In the genomic region with DNA sequence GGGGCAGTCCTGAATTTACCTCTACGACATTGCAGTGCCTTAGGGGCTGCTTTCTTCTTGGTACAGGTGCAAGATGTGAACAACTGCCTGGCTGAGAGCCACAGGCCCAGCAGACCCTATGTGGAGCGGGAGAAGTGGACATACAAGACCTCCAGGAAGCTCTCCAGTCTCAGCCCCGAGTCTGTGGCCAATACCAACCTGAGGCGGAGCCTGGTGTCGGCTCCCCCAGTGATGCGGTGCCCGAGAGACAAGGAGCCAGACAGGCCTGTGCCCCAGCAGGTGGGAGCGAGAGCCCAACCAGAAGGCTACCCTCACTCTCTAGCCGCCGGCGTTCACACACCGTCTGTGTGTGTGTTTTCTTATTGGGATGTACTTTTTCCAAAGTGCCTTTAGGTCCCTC, we compare ENCODE assay signal across 17 cellular contexts. TPM values are rescaled to one million over a fixed set of nuclear protein-coding genes. Genes with fewer than 3 reads are reported as not detected.
DNase-seq lines count a peak whose midpoint lies in the region; FAIRE-seq and TF ChIP-seq lines count a peak whose summit lies in the region.
"Had no signal": no experiment of that assay in that cellular context is flagged by ENCODE, and none has a peak within 500 bp of the region (broad histone marks: within the 10 kb centered on the region; RNA-seq: fewer than 3 reads in every experiment).

No MANE protein-coding gene starts in this region.

- H3K23ac ChIP-seq in H1 (ENCODE audit: insufficient read length) = no peak overlapping the region

- H3K79me1 ChIP-seq in H1 (ENCODE audit: low read depth, low read length) = no peaks in the 10 kb centered on the region

- no peak overlapping the region for H2BK5ac ChIP-seq in H1 (ENCODE audit: low read depth, low read length)

- no peak overlapping the region for H3K4ac ChIP-seq in H1 (replicated peaks; ENCODE audit: insufficient read length, low read depth, low read length)

- H4K91ac ChIP-seq in H1 (replicated peaks; ENCODE audit: insufficient read length, low read length) = no peak overlapping the region

- no peaks in the 10 kb centered on the region for H3K79me2 ChIP-seq in H1 (ENCODE audit: control insufficient read depth in 1 of 2, insufficient read depth in 2 of 2, low read length in 2 of 2)

- no peak overlapping the region for H3K14ac ChIP-seq in H1 (ENCODE audit: insufficient read length)

- no peaks in the 10 kb centered on the region for H3K4me1 ChIP-seq in H1 (replicated peaks in 1 of 4; ENCODE audit: control insufficient read depth in 3 of 4, insufficient read depth in 4 of 4, low read length in 3 of 4)

- no peak overlapping the region for H3K4me2 ChIP-seq in H1 (ENCODE audit: insufficient read depth in 1 of 2, low read depth in 2 of 2, low read length in 2 of 2)

- H3K56ac ChIP-seq in H1 (replicated peaks; ENCODE audit: insufficient read length, low read depth, low read length) = no peak overlapping the region

- CTCF ChIA-PET in H1 (lab: Charles Lee; ENCODE audit: partially characterized antibody) = interaction anchor here (1.0 to 2.1 kb wide), 2 partner anchors 16 to 17 kb away, joined by 3 to 6 read pairs; no protein-coding TSS in a partner anchor

- H3K36me3 ChIP-seq in H7 (replicated peaks; ENCODE audit: control insufficient read depth, insufficient read depth, low read length) (no peaks in the 10 kb centered on the region), H1 (ENCODE audit: control insufficient read depth in 2 of 4, insufficient read depth in 4 of 4, low read length in 3 of 4) (no peaks in the 10 kb centered on the region)

- H3K27ac ChIP-seq in H1 (ENCODE audit: low read depth, low read length) = no peak overlapping the region
- no peak overlapping the region for H3K27ac ChIP-seq in caudate nucleus (ENCODE audit: low read depth, low read length)

- no peak overlapping the region for H4K5ac ChIP-seq in H1 (ENCODE audit: insufficient read length, low read depth, low read length)

- peak overlapping the region; percentile 75; the same call in 1 of the 2 replicates for H4K8ac ChIP-seq in H1 (ENCODE audit: extremely low read depth, insufficient read depth, low read length)

- no peak overlapping the region for H2BK12ac ChIP-seq in H1 (ENCODE audit: low read depth, low read length)

- no peak for TF ChIP-seq RAD21 in H1 (IDR thresholded peaks at IDR 0.05 in 1 of 2, conservative IDR thresholded peaks at IDR 0.05 in 1 of 2; ENCODE audit: low read depth in 2 of 2, low read length in 2 of 2)

- no peak overlapping the region for H2BK15ac ChIP-seq in H1 (ENCODE audit: low read length)

- H2AK5ac ChIP-seq in H1 (ENCODE audit: low read depth, low read length) = no peak overlapping the region

- H3K27me3 ChIP-seq in H7 (ENCODE audit: control insufficient read depth, insufficient read depth, low read length) = no peaks in the 10 kb centered on the region
- H3K27me3 ChIP-seq in H1 (replicated peaks in 1 of 4; ENCODE audit: control insufficient read depth in 3 of 4, extremely low read depth in 1 of 4, insufficient read depth in 3 of 4, low read length in 3 of 4) = no peaks in the 10 kb centered on the region; a peak in 1 of 7 replicates

- no peak for TF ChIP-seq EP300 in H1 (IDR thresholded peaks at IDR 0.05; ENCODE audit: borderline replicate concordance in 1 of 2, low read depth in 2 of 2, low read length in 2 of 2)

- H3K9ac ChIP-seq in H1 (replicated peaks in 1 of 4; ENCODE audit: extremely low read depth in 1 of 4, low read depth in 3 of 4, low read length in 3 of 4) = no peak overlapping the region

- DNase-seq in H7 (peak; percentile 60), H1 (ENCODE audit: low read depth in 1 of 2, low spot score in 2 of 2) (peak in 1 of 2 experiments; percentile 41), mucosa of gallbladder (ENCODE audit: low spot score) (peak; percentile 7), ureter (ENCODE audit: low spot score) (peak; percentile 39), caudate nucleus (lab: John Stamatoyannopoulos, UW) (no peak), NCI-H1417 treated with DMSO at 0.1 percent for 48 hours (lab: John Stamatoyannopoulos, UW) (no peak), GM20000 (ENCODE audit: low spot score) (no peak)
- DNase-seq: ACHN, EL, KBM-7, MV-4-11, NCI-H1417, NCI-H2029, NCI-H2171 treated with DMSO at 0.1 percent for 48 hours, NCI-H446 treated with DMSO at 0.1 percent for 48 hours, NCI-H748 treated with DMSO at 0.1 percent for 48 hours, PC-3 had no signal

- no peak overlapping the region for H3K18ac ChIP-seq in H1 (ENCODE audit: extremely low read depth, low read length)

- H2BK20ac ChIP-seq in H1 (ENCODE audit: low read length) = no peak overlapping the region

- H2AFZ ChIP-seq in H1 (ENCODE audit: low read length) = no peak overlapping the region

- no peak for FAIRE-seq in H1 (lab: Jason Lieb, UNC)

- H3K9me3 ChIP-seq in H1 (ENCODE audit: insufficient read depth in 2 of 2, low read depth in 1 of 2, low read length in 1 of 2) = peaks cover 0 to 11% of the 10 kb centered on the region in 2 experiments; a peak in 3 of 4 replicates

- H2BK120ac ChIP-seq in H1 (replicated peaks; ENCODE audit: low read depth, low read length) = no peak overlapping the region

- H4K20me1 ChIP-seq in H1 (replicated peaks in 1 of 2; ENCODE audit: control insufficient read depth in 1 of 2, insufficient read depth in 2 of 2, low read length in 2 of 2) = no peaks in the 10 kb centered on the region

- TF ChIP-seq CTCF in H1 (IDR thresholded peaks at IDR 0.05; ENCODE audit: control extremely low read depth in 1 of 3, insufficient read depth in 1 of 3, low read depth in 1 of 3, low read length in 3 of 3) (no peak), GM20000 (IDR thresholded peaks at IDR 0.05; ENCODE audit: extremely low read depth, missing control alignments) (no peak)

- peaks cover 1% of the 10 kb centered on the region; the same call in 1 of the 2 replicates for H3K23me2 ChIP-seq in H1 (ENCODE audit: low read depth, low read length)

- WGBS in H1 (ENCODE audit: extremely low coverage in 1 of 2, insufficient coverage in 1 of 2, insufficient read length in 1 of 2, insufficient replicate concordance in 2 of 2, low coverage in 1 of 2, low lambda C conversion rate in 2 of 2, missing lambda C conversion rate in 1 of 2), 2 experiments = 88% methylated on average over 12 of the region's 12 CpGs; no CpG with 5 or more reads in 1 of the 2 experiments

- POLR2A ChIA-PET in H1 (lab: Charles Lee; ENCODE audit: partially characterized antibody) = no interaction called here

- no peak for TF ChIP-seq POLR2A in H1 (IDR thresholded peaks at IDR 0.05; ENCODE audit: control extremely low read depth in 1 of 2, low read depth in 2 of 2, low read length in 2 of 2)

- H3K4me3 ChIP-seq in H7 (ENCODE audit: insufficient read depth, low read depth, low read length) (no peak overlapping the region), H1 (ENCODE audit: extremely low read depth in 1 of 4, insufficient read depth in 2 of 4, low read depth in 3 of 4, low read length in 4 of 4) (no peak overlapping the region)

TF ChIP-seq in H1, 55 proteins besides CTCF, POLR2A, EP300 and RAD21:
- no peak for TF ChIP-seq CBX5 (IDR thresholded peaks at IDR 0.05; ENCODE audit: low read depth, low read length)
- TF ChIP-seq CHD1 (IDR thresholded peaks at IDR 0.05; ENCODE audit: low read depth, low read length) = no peak
- no peak for TF ChIP-seq SIN3A (conservative IDR thresholded peaks at IDR 0.05 in 1 of 2, IDR thresholded peaks at IDR 0.05 in 1 of 2; ENCODE audit: low read depth in 1 of 2, low read length in 2 of 2)
- TF ChIP-seq, protein P1, sequence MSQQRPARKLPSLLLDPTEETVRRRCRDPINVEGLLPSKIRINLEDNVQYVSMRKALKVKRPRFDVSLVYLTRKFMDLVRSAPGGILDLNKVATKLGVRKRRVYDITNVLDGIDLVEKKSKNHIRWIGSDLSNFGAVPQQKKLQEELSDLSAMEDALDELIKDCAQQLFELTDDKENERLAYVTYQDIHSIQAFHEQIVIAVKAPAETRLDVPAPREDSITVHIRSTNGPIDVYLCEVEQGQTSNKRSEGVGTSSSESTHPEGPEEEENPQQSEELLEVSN (IDR thresholded peaks at IDR 0.05) = no peak
- no peak for TF ChIP-seq NANOG (IDR thresholded peaks at IDR 0.05; ENCODE audit: insufficient read depth, low read depth, low read length, poor library complexity, severe bottlenecking)
- TF ChIP-seq SP2 (IDR thresholded peaks at IDR 0.05; ENCODE audit: low read length) = no peak
- no peak for TF ChIP-seq KDM1A (IDR thresholded peaks at IDR 0.05; ENCODE audit: borderline replicate concordance, low read length)
- TF ChIP-seq, protein P2, sequence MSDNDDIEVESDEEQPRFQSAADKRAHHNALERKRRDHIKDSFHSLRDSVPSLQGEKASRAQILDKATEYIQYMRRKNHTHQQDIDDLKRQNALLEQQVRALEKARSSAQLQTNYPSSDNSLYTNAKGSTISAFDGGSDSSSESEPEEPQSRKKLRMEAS (IDR thresholded peaks at IDR 0.05) = no peak
- no peak for TF ChIP-seq GABPA (IDR thresholded peaks at IDR 0.05; ENCODE audit: borderline replicate concordance, insufficient read depth, low read length)
- TF ChIP-seq, protein P3, sequence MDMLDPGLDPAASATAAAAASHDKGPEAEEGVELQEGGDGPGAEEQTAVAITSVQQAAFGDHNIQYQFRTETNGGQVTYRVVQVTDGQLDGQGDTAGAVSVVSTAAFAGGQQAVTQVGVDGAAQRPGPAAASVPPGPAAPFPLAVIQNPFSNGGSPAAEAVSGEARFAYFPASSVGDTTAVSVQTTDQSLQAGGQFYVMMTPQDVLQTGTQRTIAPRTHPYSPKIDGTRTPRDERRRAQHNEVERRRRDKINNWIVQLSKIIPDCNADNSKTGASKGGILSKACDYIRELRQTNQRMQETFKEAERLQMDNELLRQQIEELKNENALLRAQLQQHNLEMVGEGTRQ (IDR thresholded peaks at IDR 0.05; ENCODE audit: low read length) = no peak
- no peak for TF ChIP-seq HDAC6 (IDR thresholded peaks at IDR 0.05; ENCODE audit: low read depth, low read length)
- TF ChIP-seq PHF8 (conservative IDR thresholded peaks at IDR 0.05; ENCODE audit: low read depth, low read length) = no peak
- no peak for TF ChIP-seq KDM5A (IDR thresholded peaks at IDR 0.05; ENCODE audit: low read length)

RNA-seq across cellular contexts. Expression of a gene that starts 59.6 kb away (rescaled TPM):
- total RNA-seq in H7 (2014; rRNA removed; shearing (Covaris generic)) = 0.17 and 0.44 TPM in 2 replicates
- 0.20 TPM in 1 of 2 replicates, not detected in the other for total RNA-seq in H1 (2021; fragmentation: NEBNext Ultra II Directional; extraction: Animal tissue kit (Norgen Biotek cat#: 25700))
- 0.02 and 0.06 TPM in 2 replicates for polyA plus RNA-seq in H1 (2011; rRNA removed)
- polyA plus RNA-seq in H1 (2011; cell fraction: cytosol; rRNA removed) = 0.10 TPM
- 0.30 TPM for polyA plus RNA-seq in H1 (2011; cell fraction: nucleus; rRNA removed)
- 0.04 to 0.05 TPM in 2 of 4 replicates, not detected in the others for polyA plus RNA-seq in H1 (2012, experiment 1 of 2)
- not detected for polyA plus RNA-seq in H1 (2012, experiment 2 of 2)
- polyA plus RNA-seq in H1 (2013, experiment 1 of 2) = 0.12 TPM
- polyA plus RNA-seq in H1 (2013, experiment 2 of 2) = 0.13 TPM
- polyA minus RNA-seq in H1 (2011; rRNA and poly(A)+ RNA removed) = 0.24 and 0.79 TPM in 2 replicates
- polyA minus RNA-seq in H1 (2011; cell fraction: cytosol; rRNA and poly(A)+ RNA removed) = not detected
- polyA minus RNA-seq in H1 (2011; cell fraction: nucleus; rRNA and poly(A)+ RNA removed) = 0.90 TPM
- total RNA-seq in mucosa of gallbladder (0.20 TPM), ureter (1.0 TPM)
- total RNA-seq: PC-3 had no signal

Comparison
In these comparisons a context has a peak if more than half of its experiments do, and no peak if none do; other contexts are left out.
1. DNase-seq: peak in H7 (single experiment), mucosa of gallbladder (single experiment) and ureter (single experiment); none in caudate nucleus (0 of 61), NCI-H1417 treated with DMSO at 0.1 percent for 48 hours (single experiment) and GM20000 (single experiment).